Comparison of ENCODE assay signal across 19 cellular contexts in the genomic region with DNA sequence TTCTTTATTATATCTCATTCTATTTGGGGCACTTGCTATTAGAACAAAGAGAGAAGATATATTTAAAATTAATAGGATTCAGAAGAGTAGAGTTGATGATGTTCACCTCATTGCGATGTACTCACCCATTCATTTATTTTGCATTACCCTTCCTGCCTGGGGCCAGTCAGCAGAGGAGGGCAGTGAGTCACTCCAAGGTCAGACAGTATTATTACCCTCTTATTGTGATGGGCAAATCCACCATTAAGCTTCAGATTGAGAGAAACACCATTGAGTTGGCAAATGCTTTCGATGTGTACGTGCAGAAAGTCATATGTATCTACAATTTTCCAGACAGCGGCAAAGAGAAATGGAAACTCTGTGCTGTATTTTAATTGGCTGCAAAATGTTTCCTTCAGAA.
DNase-seq lines count a peak whose midpoint lies in the region; ATAC-seq and TF ChIP-seq lines count a peak whose summit lies in the region.
"Had no signal": no experiment of that assay in that cellular context is flagged by ENCODE, and none has a peak within 500 bp of the region (broad histone marks: within the 10 kb centered on the region; RNA-seq: fewer than 3 reads in every experiment).

No MANE protein-coding gene starts in this region.

- no peak overlapping the region for H4K91ac ChIP-seq in IMR-90 (ENCODE audit: insufficient read depth, low read depth, low read length)

- H3K9ac ChIP-seq in IMR-90 (ENCODE audit: low read depth, low read length): no peak overlapping the region

- H3K9me3 ChIP-seq in IMR-90 (ENCODE audit: control insufficient read depth, insufficient read depth, low read length): peaks cover 5% of the 10 kb centered on the region; the same call in 1 of the 2 replicates
- H3K9me3 ChIP-seq: thyroid gland had no signal

- no peak overlapping the region for H2AK9ac ChIP-seq in IMR-90 (replicated peaks; ENCODE audit: low read depth, low read length, poor library complexity)

- in situ Hi-C loops in IMR-90 (cut with MboI; ENCODE audit: low sequenced_read_pairs): loop anchor here (10.0 kb wide), 1 partner anchor 64 kb away; no protein-coding TSS in a partner anchor

- H3K36me3 ChIP-seq in IMR-90 (ENCODE audit: control insufficient read depth, insufficient read depth, low read length): peaks cover 6% of the 10 kb centered on the region; the same call in 1 of the 2 replicates
- H3K36me3 ChIP-seq: thyroid gland had no signal

- no peak overlapping the region for H3K14ac ChIP-seq in IMR-90 (replicated peaks; ENCODE audit: low read depth, low read length)

- TF ChIP-seq CTCF in IMR-90 (conservative IDR thresholded peaks at IDR 0.05; ENCODE audit: low read depth, low read length): no peak
- no peak for TF ChIP-seq CTCF in epithelial cell of esophagus (IDR thresholded peaks at IDR 0.05; ENCODE audit: insufficient read depth, low read depth, low read length, missing control alignments)

- no peak overlapping the region for H2BK15ac ChIP-seq in IMR-90 (ENCODE audit: low read depth, low read length)

- no peak overlapping the region for H3K4me2 ChIP-seq in IMR-90 (ENCODE audit: low read depth, low read length)

- no peak overlapping the region for H3K4me3 Mint-ChIP-seq in activated CD4-positive, alpha-beta memory T cell treated with anti-CD3 and anti-CD28 coated beads for 36 hours
- H3K4me3 Mint-ChIP-seq: activated CD4-positive, alpha-beta T cell treated with anti-CD3 and anti-CD28 coated beads, Interleukin-2, amount 10 ng/mL, durations not matched to agents 7 days and 5 days; naive thymus-derived CD4-positive, alpha-beta T cell; stimulated activated memory B cell treated with anti-CD40 and anti-IgM and Interleukin-4, amounts not matched to agents 10 μg/mL and 1 μg/mL and 100 μg/mL, for 72 hours had no signal

- H3K9me1 ChIP-seq in IMR-90 (ENCODE audit: insufficient read depth, low read length): no peaks in the 10 kb centered on the region

- H4K8ac ChIP-seq in IMR-90 (ENCODE audit: low read depth in 2 of 2, low read length in 2 of 2): no peak overlapping the region

- no peak overlapping the region for H2AK5ac ChIP-seq in IMR-90 (ENCODE audit: low read depth, low read length)

- H3K27ac Mint-ChIP-seq in activated CD4-positive, alpha-beta memory T cell treated with anti-CD3 and anti-CD28 coated beads for 36 hours: no peak overlapping the region
- H3K27ac Mint-ChIP-seq: activated CD4-positive, alpha-beta T cell treated with anti-CD3 and anti-CD28 coated beads, Interleukin-2, amount 10 ng/mL, durations not matched to agents 7 days and 5 days had no signal

- H3K23ac ChIP-seq in IMR-90 (ENCODE audit: low read depth, low read length): no peak overlapping the region

- H3K56ac ChIP-seq in IMR-90 (ENCODE audit: extremely low read depth, insufficient read depth, low read length): no peak overlapping the region

- no peak overlapping the region for H3K4ac ChIP-seq in IMR-90 (ENCODE audit: low read depth, low read length)

- no CpG with 5 or more reads among the region's 4 CpGs for WGBS in IMR-90 (ENCODE audit: extremely low coverage in 2 of 2, insufficient read length in 1 of 2), 2 experiments

- no peaks in the 10 kb centered on the region for H3K4me1 ChIP-seq in IMR-90 (ENCODE audit: control insufficient read depth, insufficient read depth, low read length)
- H3K4me1 ChIP-seq: thyroid gland had no signal

- H3K27me3 Mint-ChIP-seq in activated CD4-positive, alpha-beta memory T cell treated with anti-CD3 and anti-CD28 coated beads for 36 hours: no peaks in the 10 kb centered on the region
- H3K27me3 Mint-ChIP-seq: activated CD4-positive, alpha-beta T cell treated with anti-CD3 and anti-CD28 coated beads, Interleukin-2, amount 10 ng/mL, durations not matched to agents 7 days and 5 days; naive thymus-derived CD4-positive, alpha-beta T cell; stimulated activated memory B cell treated with anti-CD40 and anti-IgM and Interleukin-4, amounts not matched to agents 10 μg/mL and 1 μg/mL and 100 μg/mL, for 72 hours had no signal

- intact Hi-C loops in IMR-90 (cut with micrococcal nuclease): no loop called here
- intact Hi-C loops in activated CD4-positive, alpha-beta memory T cell treated with anti-CD3 and anti-CD28 coated beads for 36 hours (cut with micrococcal nuclease): no loop called here

- H3K36me3 Mint-ChIP-seq in activated CD4-positive, alpha-beta memory T cell treated with anti-CD3 and anti-CD28 coated beads for 36 hours: peaks cover 16% of the 10 kb centered on the region

- peaks cover 17% of the 10 kb centered on the region for H3K9me3 Mint-ChIP-seq in activated CD4-positive, alpha-beta memory T cell treated with anti-CD3 and anti-CD28 coated beads for 36 hours
- H3K9me3 Mint-ChIP-seq: activated CD4-positive, alpha-beta T cell treated with anti-CD3 and anti-CD28 coated beads, Interleukin-2, amount 10 ng/mL, durations not matched to agents 7 days and 5 days had no signal

- H3K4me3 ChIP-seq in IMR-90 (ENCODE audit: insufficient read depth, low read depth, low read length) (no peak overlapping the region), epithelial cell of esophagus (ENCODE audit: low read length) (no peak overlapping the region)
- H3K4me3 ChIP-seq: lung, thyroid gland had no signal

- no peak overlapping the region for H2BK120ac ChIP-seq in IMR-90 (ENCODE audit: low read depth, low read length)

- TF ChIP-seq POLR2A in IMR-90 (IDR thresholded peaks at IDR 0.05; ENCODE audit: low read depth, low read length): no peak

- no peak overlapping the region for H3K27ac ChIP-seq in IMR-90 (ENCODE audit: insufficient read depth, low read length)
- H3K27ac ChIP-seq: thyroid gland had no signal

- no peaks in the 10 kb centered on the region; the same call in 1 of the 2 replicates for H4K20me1 ChIP-seq in IMR-90 (ENCODE audit: insufficient read depth, low read length)

- H3K27me3 ChIP-seq in IMR-90 (ENCODE audit: control insufficient read depth, insufficient read depth, low read length): no peaks in the 10 kb centered on the region
- H3K27me3 ChIP-seq: thyroid gland had no signal

- ATAC-seq in IMR-90 (ENCODE audit: low read depth): peak; percentile 68
- ATAC-seq in SK-N-SH treated with all-trans-retinoic acid at 6 μM for 48 hours: 0 out of 3 replicates have a peak, but pooled peaks have one; percentile 31
- ATAC-seq in HG02938 (IDR thresholded peaks at IDR 0.05; ENCODE audit: unreplicated experiment): no peak
- ATAC-seq: naive thymus-derived CD4-positive, alpha-beta T cell; stimulated activated memory B cell treated with anti-CD40 and anti-IgM and Interleukin-4, amounts not matched to agents 10 μg/mL and 1 μg/mL and 100 μg/mL, for 72 hours had no signal

- TF ChIP-seq RAD21 in IMR-90 (IDR thresholded peaks at IDR 0.05; ENCODE audit: low read length): no peak

- H3K79me1 ChIP-seq in IMR-90 (ENCODE audit: low read depth in 1 of 2, low read length in 2 of 2): peaks cover 15 to 19% of the 10 kb centered on the region in 2 experiments; a peak in 3 of 4 replicates

- peak; percentile 41 for DNase-seq in IMR-90
- DNase-seq in epithelial cell of esophagus (ENCODE audit: low read depth): peak; percentile 39
- DNase-seq in SIG-M5 treated with dmso at 0.1 percent for 504 hours (lab: John Stamatoyannopoulos, UW; ENCODE audit: unreplicated experiment): no peak
- DNase-seq in NCI-H2196 (lab: John Stamatoyannopoulos, UW; ENCODE audit: unreplicated experiment): no peak
- DNase-seq in activated CD4-positive, alpha-beta memory T cell treated with anti-CD3 and anti-CD28 coated beads for 36 hours: no peak
- DNase-seq: activated CD4-positive, alpha-beta T cell treated with anti-CD3 and anti-CD28 coated beads, Interleukin-2, amount 10 ng/mL, durations not matched to agents 7 days and 5 days; activated naive CD4-positive, alpha-beta T cell treated with anti-CD3 and anti-CD28 coated beads, Interleukin-2, amount 50 U/mL, for 16 hours; C1 segment of cervical spinal cord; effector CD8-positive, alpha-beta T cell; foreskin melanocyte; naive thymus-derived CD4-positive, alpha-beta T cell; NCI-H1092 treated with DMSO at 0.1 percent for 48 hours; NK-92 treated with Interleukin-12 subunit alpha and Interleukin-12 subunit beta, amount 100 ng/mL, for 24 hours; SIG-M5; thyroid gland had no signal

- no peak overlapping the region for H4K5ac ChIP-seq in IMR-90 (ENCODE audit: low read depth, low read length)

- H2AFZ ChIP-seq in IMR-90 (replicated peaks; ENCODE audit: low read length, poor library complexity): no peak overlapping the region

- no TSS peak for BruUV-seq in IMR-90 (replicated peaks; lab: Mats Ljungman, UMichigan)

- H3K4me1 Mint-ChIP-seq in activated CD4-positive, alpha-beta memory T cell treated with anti-CD3 and anti-CD28 coated beads for 36 hours (ENCODE audit: low read depth): no peaks in the 10 kb centered on the region
- H3K4me1 Mint-ChIP-seq: activated CD4-positive, alpha-beta T cell treated with anti-CD3 and anti-CD28 coated beads, Interleukin-2, amount 10 ng/mL, durations not matched to agents 7 days and 5 days; stimulated activated memory B cell treated with anti-CD40 and anti-IgM and Interleukin-4, amounts not matched to agents 10 μg/mL and 1 μg/mL and 100 μg/mL, for 72 hours had no signal

- POLR2A ChIA-PET in IMR-90 (lab: Charles Lee; ENCODE audit: unreplicated experiment): no interaction called here
- POLR2A ChIA-PET in activated CD4-positive, alpha-beta memory T cell treated with anti-CD3 and anti-CD28 coated beads for 36 hours (lab: Charles Lee): no interaction called here

- no peak overlapping the region for H2BK5ac ChIP-seq in IMR-90 (ENCODE audit: low read depth, low read length, poor library complexity, severe bottlenecking)

- dilution Hi-C loops in IMR-90 (cut with HindIII; ENCODE audit: low sequenced_read_pairs, unreplicated experiment): no loop called here

- no peak overlapping the region for H3K18ac ChIP-seq in IMR-90 (ENCODE audit: low read depth, low read length)

- H2BK20ac ChIP-seq in IMR-90 (ENCODE audit: low read depth, low read length): no peak overlapping the region

- CTCF ChIA-PET in IMR-90 (lab: Yijun Ruan, JAX): no interaction called here
- CTCF ChIA-PET in activated CD4-positive, alpha-beta memory T cell treated with anti-CD3 and anti-CD28 coated beads for 36 hours (lab: Charles Lee): no interaction called here

TF ChIP-seq in SK-N-SH treated with all-trans-retinoic acid at 6 μM for 48 hours, 23 proteins besides CTCF, POLR2A, EP300 and RAD21 (continues in another document):
- no peak for TF ChIP-seq ZNF8 (CRISPR knock-in tag; IDR thresholded peaks at IDR 0.05)
- TF ChIP-seq ZC3H10 (CRISPR knock-in tag; IDR thresholded peaks at IDR 0.05): no peak
- TF ChIP-seq GLIS3 (CRISPR knock-in tag; IDR thresholded peaks at IDR 0.05): no peak
- TF ChIP-seq, protein P1, sequence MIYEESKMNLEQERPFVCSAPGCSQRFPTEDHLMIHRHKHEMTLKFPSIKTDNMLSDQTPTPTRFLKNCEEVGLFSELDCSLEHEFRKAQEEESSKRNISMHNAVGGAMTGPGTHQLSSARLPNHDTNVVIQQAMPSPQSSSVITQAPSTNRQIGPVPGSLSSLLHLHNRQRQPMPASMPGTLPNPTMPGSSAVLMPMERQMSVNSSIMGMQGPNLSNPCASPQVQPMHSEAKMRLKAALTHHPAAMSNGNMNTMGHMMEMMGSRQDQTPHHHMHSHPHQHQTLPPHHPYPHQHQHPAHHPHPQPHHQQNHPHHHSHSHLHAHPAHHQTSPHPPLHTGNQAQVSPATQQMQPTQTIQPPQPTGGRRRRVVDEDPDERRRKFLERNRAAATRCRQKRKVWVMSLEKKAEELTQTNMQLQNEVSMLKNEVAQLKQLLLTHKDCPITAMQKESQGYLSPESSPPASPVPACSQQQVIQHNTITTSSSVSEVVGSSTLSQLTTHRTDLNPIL (CRISPR knock-in tag; IDR thresholded peaks at IDR 0.05; ENCODE audit: low read depth): no peak

Comparison
In these comparisons a context has a peak if more than half of its experiments do, and no peak if none do; other contexts are left out.
1. DNase-seq: peak in IMR-90 (single experiment) and epithelial cell of esophagus (single experiment); none in SIG-M5 treated with dmso at 0.1 percent for 504 hours (single experiment), NCI-H2196 (single experiment) and activated CD4-positive, alpha-beta memory T cell treated with anti-CD3 and anti-CD28 coated beads for 36 hours (single experiment).